8 cellular contexts compared by ENCODE assay signal in genomic region chr18:24426398-24427294, GRCh38. TPM values are rescaled to one million over a fixed set of nuclear protein-coding genes. Genes with fewer than 3 reads are reported as not detected.
DNase-seq lines count a peak whose midpoint lies in the region; ATAC-seq and TF ChIP-seq lines count a peak whose summit lies in the region.

Gene IMPACT, plus strand, starts transcription at chr18:24426670. Its CDS starts 87 bp downstream, at chr18:24426757.

- TF ChIP-seq CTCF in fibroblast of the aortic adventitia (IDR thresholded peaks at IDR 0.05; ENCODE audit: insufficient read depth, low read length): no peak

- H3K9me3 Mint-ChIP-seq in natural killer cell treated with Interleukin-12 subunit alpha and Interleukin-12 subunit beta and Interleukin-15 and Interleukin-18, amount 100 ng/mL, for 72 hours: no peaks in the 10 kb centered on the region

- peaks cover 23% of the 10 kb centered on the region for H3K36me3 Mint-ChIP-seq in natural killer cell treated with Interleukin-12 subunit alpha and Interleukin-12 subunit beta and Interleukin-15 and Interleukin-18, amount 100 ng/mL, for 72 hours

- H3K27ac ChIP-seq in HUES6 (ENCODE audit: low read depth, low read length): peak within 1 kb of the TSS; percentile 98

- H3K4me1 Mint-ChIP-seq in natural killer cell treated with Interleukin-12 subunit alpha and Interleukin-12 subunit beta and Interleukin-15 and Interleukin-18, amount 100 ng/mL, for 72 hours (ENCODE audit: low read depth in 2 of 2): peaks cover 14 to 22% of the 10 kb centered on the region in 2 donors

- 0 out of 2 replicates have a peak, but pooled peaks cover 5% of the 10 kb centered on the region for H3K27me3 ChIP-seq in HUES6 (ENCODE audit: control insufficient read depth, insufficient read depth, low read length)

- H3K9me3 ChIP-seq in HUES6 (ENCODE audit: control insufficient read depth, insufficient read depth, low read depth, low read length): no peaks in the 10 kb centered on the region

- H3K4me1 ChIP-seq in HUES6 (ENCODE audit: control insufficient read depth, insufficient read depth, low read length): peaks cover 9% of the 10 kb centered on the region; the same call in 1 of the 2 replicates

- H3K4me3 Mint-ChIP-seq in natural killer cell treated with Interleukin-12 subunit alpha and Interleukin-12 subunit beta and Interleukin-15 and Interleukin-18, amount 100 ng/mL, for 72 hours: peak within 1 kb of the TSS; percentile 85

- peak within 1 kb of the TSS; percentile 98 for H3K9ac ChIP-seq in HUES6 (ENCODE audit: low read length)

- peaks cover 17% of the 10 kb centered on the region for H3K36me3 ChIP-seq in HUES6 (ENCODE audit: control insufficient read depth, insufficient read depth, low read length)

- H3K4me3 ChIP-seq in HUES6 (ENCODE audit: low read depth, low read length) (peak within 1 kb of the TSS; percentile 95), fibroblast of the aortic adventitia (ENCODE audit: low read depth, low read length) (peak within 1 kb of the TSS; percentile 77)

- peak; percentile 59 for DNase-seq in DMS114 treated with DMSO at 0.1 percent for 48 hours (lab: John Stamatoyannopoulos, UW; ENCODE audit: unreplicated experiment)
- peak; percentile 84 for DNase-seq in RPMI8226
- peak; percentile 68 for DNase-seq in activated effector memory CD4-positive, alpha-beta T cell treated with Interleukin-2 at 50 U/mL for 16 hours
- DNase-seq in fibroblast of the aortic adventitia (ENCODE audit: low read depth): peak; percentile 71
- peak; percentile 87 for DNase-seq in natural killer cell treated with Interleukin-12 subunit alpha and Interleukin-12 subunit beta and Interleukin-15 and Interleukin-18, amount 100 ng/mL, for 72 hours (ENCODE audit: low spot score)
- peak; percentile 77 for DNase-seq in stimulated activated naive CD4-positive, alpha-beta T cell treated with Interleukin-2 at 50 U/mL for 16 hours (lab: John Stamatoyannopoulos, UW)

- ATAC-seq in GM21423 (IDR thresholded peaks at IDR 0.05; ENCODE audit: unreplicated experiment): peak; percentile 91
- ATAC-seq in natural killer cell treated with Interleukin-12 subunit alpha and Interleukin-12 subunit beta and Interleukin-15 and Interleukin-18, amount 100 ng/mL, for 72 hours: peak; percentile 94 to 95

- peak within 1 kb of the TSS; percentile 75 to 91 for H3K27ac Mint-ChIP-seq in natural killer cell treated with Interleukin-12 subunit alpha and Interleukin-12 subunit beta and Interleukin-15 and Interleukin-18, amount 100 ng/mL, for 72 hours

- peaks cover 21 to 22% of the 10 kb centered on the region in 2 donors for H3K27me3 Mint-ChIP-seq in natural killer cell treated with Interleukin-12 subunit alpha and Interleukin-12 subunit beta and Interleukin-15 and Interleukin-18, amount 100 ng/mL, for 72 hours

RNA-seq across cellular contexts. Expression of gene IMPACT, which starts in this region (rescaled TPM):
- total RNA-seq in fibroblast of the aortic adventitia (ENCODE audit: low replicate concordance): 48.3 and 52.2 TPM in 2 replicates
- total RNA-seq in natural killer cell treated with Interleukin-12 subunit alpha and Interleukin-12 subunit beta and Interleukin-15 and Interleukin-18, amount 100 ng/mL, for 72 hours: 1 to 10 TPM; 6.0 to 6.6 TPM

Comparison
In these comparisons a context has a peak if more than half of its experiments do, and no peak if none do; other contexts are left out.
1. Peak in every context shown above with its lines: DNase-seq, ATAC-seq, H3K4me3 ChIP-seq and H3K27ac ChIP-seq.